ENCODE assay signal across 11 cellular contexts in genomic region chr4:185965456-185966384, GRCh38.
DNase-seq lines count a peak whose midpoint lies in the region; ATAC-seq, FAIRE-seq and TF ChIP-seq lines count a peak whose summit lies in the region.
"Had no signal": no experiment of that assay in that cellular context is flagged by ENCODE, and none has a peak within 500 bp of the region (broad histone marks: within the 10 kb centered on the region; RNA-seq: fewer than 3 reads in every experiment).

No MANE protein-coding gene starts in this region.

- no peaks in the 10 kb centered on the region for H4K20me1 ChIP-seq in HepG2 (ENCODE audit: insufficient read depth, low read length)

- peak overlapping the region; percentile 47 for H3K27ac Mint-ChIP-seq in Caco-2 (ENCODE audit: unreplicated experiment)

- no peaks in the 10 kb centered on the region for H3K36me3 ChIP-seq in Caco-2 (ENCODE audit: control insufficient read depth, insufficient read depth, low read length)
- H3K36me3 ChIP-seq in HepG2 (replicated peaks in 1 of 2; ENCODE audit: control insufficient read depth in 1 of 2, insufficient read depth in 2 of 2, low read length in 2 of 2), result no peaks in the 10 kb centered on the region
- no peaks in the 10 kb centered on the region for H3K36me3 ChIP-seq in testis (ENCODE audit: low read depth, missing control alignments)

- in situ Hi-C loops in KBM-7 (cut with MboI; ENCODE audit: low pct_unique_long_range_greater_than_20kb, low sequenced_read_pairs) (no loop called here), HepG2 (cut with HindIII; ENCODE audit: extremely low pct_ligation_motif_present, low pct_unique_long_range_greater_than_20kb) (no loop called here)

- BruUV-seq in Caco-2 (replicated peaks; lab: Mats Ljungman, UMichigan) (no TSS peak), HepG2 (replicated peaks; lab: Mats Ljungman, UMichigan) (no TSS peak)

- no peaks in the 10 kb centered on the region for H3K36me3 Mint-ChIP-seq in Caco-2 (ENCODE audit: insufficient read depth, unreplicated experiment)

- peak overlapping the region; percentile 39; the same call in 1 of the 2 replicates for H3K4me2 ChIP-seq in HepG2 (ENCODE audit: low read depth, low read length)

- peak; percentile 80 for ATAC-seq in GM21526 (IDR thresholded peaks at IDR 0.05; ENCODE audit: low FRiP score, unreplicated experiment)
- no peak for ATAC-seq in HepG2

- intact Hi-C loops in Caco-2 (cut with micrococcal nuclease; ENCODE audit: unreplicated experiment) (no loop called here), HepG2 (cut with micrococcal nuclease; ENCODE audit: unreplicated experiment) (loop anchor here (10.0 kb wide), 1 partner anchor 151 kb away; the partner anchor contains the start of gene SORBS2), testis (cut with DNase I; ENCODE audit: low total_unique reads) (no loop called here)

- H3K27me3 Mint-ChIP-seq in Caco-2 (ENCODE audit: insufficient read depth, unreplicated experiment), result no peaks in the 10 kb centered on the region

- WGBS in HepG2 (ENCODE audit: low lambda C conversion rate), result 73% methylated on average over 15 of the region's 15 CpGs
- 71 to 77% methylated on average over 15 of the region's 15 CpGs for WGBS in testis, 2 donors

- CTCF ChIA-PET in Caco-2 (lab: Charles Lee) (no interaction called here), HepG2 (lab: Yijun Ruan, JAX; ENCODE audit: low intra/inter-chr PET ratio, low total read pairs) (no interaction called here), HEK293T (lab: Yijun Ruan, JAX) (no interaction called here)

- POLR2A ChIA-PET in Caco-2 (lab: Charles Lee), result no interaction called here
- POLR2A ChIA-PET in HepG2 (lab: Yijun Ruan, JAX), result no interaction called here
- POLR2A ChIA-PET in HEK293T (lab: Yijun Ruan, JAX), result no interaction called here

- TF ChIP-seq POLR2A in HepG2 (IDR thresholded peaks at IDR 0.05; ENCODE audit: insufficient read depth in 1 of 2, low read depth in 2 of 2, low read length in 2 of 2) (no peak), testis (IDR thresholded peaks at IDR 0.05) (no peak)

- TF ChIP-seq RAD21 in HepG2 (CRISPR knock-in tag; IDR thresholded peaks at IDR 0.05), result no peak

- H3K9me3 ChIP-seq in Caco-2 (no peaks in the 10 kb centered on the region), HepG2 (ENCODE audit: low read length) (no peaks in the 10 kb centered on the region), testis (no peaks in the 10 kb centered on the region)

- H3K4me1 ChIP-seq in Caco-2 (no peaks in the 10 kb centered on the region), HepG2 (ENCODE audit: insufficient read depth, low read length) (peaks cover 25% of the 10 kb centered on the region), testis (no peaks in the 10 kb centered on the region)

- TF ChIP-seq EP300 in HepG2 (IDR thresholded peaks at IDR 0.05; ENCODE audit: low read depth in 2 of 2, low read length in 2 of 2), result no peak
- TF ChIP-seq EP300 in HepG2 (CRISPR knock-in tag; IDR thresholded peaks at IDR 0.05; ENCODE audit: borderline replicate concordance), result no peak

- no peaks in the 10 kb centered on the region for H3K79me2 ChIP-seq in HepG2 (ENCODE audit: insufficient read depth, low read length)

- no peak overlapping the region for H3K9ac ChIP-seq in HepG2 (ENCODE audit: insufficient read depth, low read depth, low read length)

- no peaks in the 10 kb centered on the region for H3K27me3 ChIP-seq in Caco-2 (replicated peaks; ENCODE audit: control insufficient read depth, insufficient read depth, low read length)
- H3K27me3 ChIP-seq in HepG2 (ENCODE audit: control insufficient read depth in 1 of 2, insufficient read depth in 2 of 2, low read length in 2 of 2), result no peaks in the 10 kb centered on the region
- no peaks in the 10 kb centered on the region for H3K27me3 ChIP-seq in testis

- FAIRE-seq in HepG2 (lab: Jason Lieb, UNC), result no peak

- H3K4me3 Mint-ChIP-seq in Caco-2 (ENCODE audit: unreplicated experiment), result no peak overlapping the region

- peaks cover 3% of the 10 kb centered on the region for H3K9me3 Mint-ChIP-seq in Caco-2 (ENCODE audit: unreplicated experiment)

- H3K4me3 ChIP-seq in Caco-2 (ENCODE audit: low read depth, low read length) (no peak overlapping the region), HepG2 (replicated peaks in 1 of 3; ENCODE audit: insufficient read depth in 1 of 3, low read depth in 2 of 3, low read length in 3 of 3) (no peak overlapping the region), testis (no peak overlapping the region)

- no peak overlapping the region for H3K27ac ChIP-seq in HepG2 (ENCODE audit: extremely low read length, insufficient read depth, low read length)
- no peak overlapping the region for H3K27ac ChIP-seq in testis

- peaks cover 11% of the 10 kb centered on the region for H3K4me1 Mint-ChIP-seq in Caco-2 (ENCODE audit: low read depth, unreplicated experiment)

- DNase-seq in Caco-2 (no peak), KBM-7 (peak; percentile 2), HepG2 (ENCODE audit: low spot score) (no peak), HEK293T (ENCODE audit: extremely low spot score) (no peak), NCI-H2227 treated with DMSO at 0.1 percent for 48 hours (lab: John Stamatoyannopoulos, UW) (no peak), testis (no peak)
- no peak for DNase-seq in stimulated activated CD4-positive, alpha-beta T cell treated with anti-CD3 and anti-CD28 coated beads, Interleukin-4, amount 100 ng/mL, for 24 hours
- DNase-seq: cortex of kidney; NCI-H187; stimulated activated CD4-positive, alpha-beta T cell treated with anti-CD3 and anti-CD28 coated beads, Interleukin-4, amount 100 ng/mL, for 4 hours had no signal

- peak overlapping the region; percentile 50 for H2AFZ ChIP-seq in HepG2 (ENCODE audit: low read length)

- TF ChIP-seq CTCF in Caco-2 (IDR thresholded peaks at IDR 0.05; ENCODE audit: insufficient read depth in 1 of 2, low read depth in 1 of 2, low read length in 1 of 2, severe bottlenecking in 1 of 2, unreplicated experiment in 1 of 2), result no peak
- TF ChIP-seq CTCF in HepG2 (CRISPR knock-in tag; IDR thresholded peaks at IDR 0.05), result no peak
- no peak for TF ChIP-seq CTCF in testis (IDR thresholded peaks at IDR 0.05)

TF ChIP-seq in HepG2, 621 proteins besides CTCF, POLR2A, EP300 and RAD21 (continues in another document):
- TF ChIP-seq MIER2 (CRISPR knock-in tag; IDR thresholded peaks at IDR 0.05) (no peak), ZNF546 (CRISPR knock-in tag; conservative IDR thresholded peaks at IDR 0.05) (no peak), SRSF9 (IDR thresholded peaks at IDR 0.05; ENCODE audit: borderline replicate concordance, insufficient read depth, low read depth, low read length, poor library complexity, severe bottlenecking) (no peak)

TF ChIP-seq in HEK293T, 16 proteins besides CTCF, POLR2A, EP300 and RAD21:
- TF ChIP-seq ZNF384 (IDR thresholded peaks at IDR 0.05) (no peak), CTBP1 (IDR thresholded peaks at IDR 0.05; ENCODE audit: borderline replicate concordance) (no peak), SP1 (IDR thresholded peaks at IDR 0.05) (no peak), TARDBP (IDR thresholded peaks at IDR 0.05) (no peak), ELF4 (IDR thresholded peaks at IDR 0.05) (no peak), LEF1 (IDR thresholded peaks at IDR 0.05; ENCODE audit: borderline replicate concordance) (no peak), HDGF (IDR thresholded peaks at IDR 0.05; ENCODE audit: borderline replicate concordance) (no peak), BHLHE40 (IDR thresholded peaks at IDR 0.05; ENCODE audit: borderline replicate concordance) (no peak), ARNT (IDR thresholded peaks at IDR 0.05) (no peak), SUZ12 (IDR thresholded peaks at IDR 0.05) (no peak), FOXK2 (IDR thresholded peaks at IDR 0.05) (no peak)
